ENCODE assay signal across 1 cellular context in the genomic region with DNA sequence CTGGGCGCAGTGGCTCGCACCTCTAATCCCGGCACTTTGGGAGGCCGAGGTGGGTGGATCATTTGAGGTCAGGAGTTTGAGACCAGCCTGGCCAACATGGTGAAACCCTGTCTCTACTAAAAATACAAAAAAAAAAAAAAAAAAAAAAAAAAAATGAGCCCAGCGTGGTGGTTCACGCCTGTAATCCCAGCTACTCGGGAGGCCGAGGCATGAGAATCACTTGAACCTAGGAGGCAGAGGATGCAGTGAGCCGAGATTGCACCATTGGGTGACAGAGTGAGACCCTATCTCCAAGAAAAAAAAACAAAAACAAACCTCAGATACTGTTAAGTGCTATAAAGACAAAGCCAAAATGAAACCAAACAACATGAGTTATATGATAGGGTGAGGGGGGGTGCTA.
TF ChIP-seq lines count a peak whose summit lies in the region.

No MANE protein-coding gene starts in this region.

TF ChIP-seq in GM12878, 131 proteins besides CTCF, POLR2A, EP300 and RAD21:
- TF ChIP-seq NBN (IDR thresholded peaks at IDR 0.05) = 0 out of 2 replicates have a peak, but pooled peaks have one; percentile 1
